Comparison of ENCODE assay signal across 11 cellular contexts in genomic region chr2:152929628-152930027, GRCh38.
"Had no signal": no experiment of that assay in that cellular context is flagged by ENCODE, and none has a peak within 500 bp of the region (broad histone marks: within the 10 kb centered on the region; RNA-seq: fewer than 3 reads in every experiment).

No MANE protein-coding gene starts in this region.

- H3K4me2 ChIP-seq: GM23338 had no signal

- ATAC-seq: GM23338, HCT116 had no signal

- FAIRE-seq: H1, H54 had no signal

- H3K9ac ChIP-seq: GM23248 had no signal

- H3K27ac ChIP-seq: GM23248 had no signal

- H2AFZ ChIP-seq: GM23248, GM23338 had no signal

- H3K9me3 Mint-ChIP-seq: HFFc6 had no signal

- H3K4me3 ChIP-seq: GM23248, GM23338, HAP-1 had no signal

- H3K36me3 ChIP-seq: HAP-1 had no signal

- H3K4me3 Mint-ChIP-seq: GM23338, H9, HFFc6 had no signal

- H3K27ac Mint-ChIP-seq: GM23338, H9, HFFc6 had no signal

- H3K4me1 ChIP-seq: HAP-1 had no signal

- H3K9me3 ChIP-seq: HAP-1 had no signal

- H3K4me1 Mint-ChIP-seq: GM23338 had no signal

- DNase-seq: GM23248, GOT3, H7, H9, HCEC 1CT, HFFc6 had no signal
